In the genomic region with DNA sequence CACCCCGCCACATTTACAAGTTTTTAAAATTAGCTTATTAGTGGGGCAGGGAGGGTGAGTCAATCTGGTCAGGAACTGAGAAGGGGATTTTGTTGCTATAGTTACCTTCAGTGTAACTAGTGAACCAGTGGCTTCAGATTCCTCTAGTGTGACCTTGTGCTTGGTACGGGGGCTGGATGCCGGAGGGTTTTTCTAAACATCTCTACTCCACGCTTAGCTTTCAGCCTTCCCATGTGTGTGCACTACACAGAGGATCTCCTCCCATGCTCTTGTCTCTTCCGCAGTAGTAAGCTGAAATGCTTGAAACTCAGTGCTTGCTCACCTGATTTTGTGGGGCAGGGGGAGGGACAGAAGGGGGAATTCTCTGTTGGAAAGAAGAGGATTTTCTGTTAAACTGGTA, we compare ENCODE assay signal across 1 cellular context.
TF ChIP-seq lines count a peak whose summit lies in the region.

No MANE protein-coding gene starts in this region.

TF ChIP-seq in GM12878, 131 proteins besides CTCF, POLR2A, EP300 and RAD21 (continued from another document and continues in another):
- TF ChIP-seq BACH1 (IDR thresholded peaks at IDR 0.05; ENCODE audit: borderline replicate concordance) (peak; percentile 45; the same call in 1 of the 2 replicates), HDGF (IDR thresholded peaks at IDR 0.05) (0 out of 2 replicates have a peak, but pooled peaks have one; percentile 6), YY1 (IDR thresholded peaks at IDR 0.05; ENCODE audit: low read depth, low read length) (no peak), RFX5 (IDR thresholded peaks at IDR 0.05; ENCODE audit: low read depth, low read length) (no peak), RCOR1 (conservative IDR thresholded peaks at IDR 0.05; ENCODE audit: low read depth, low read length) (no peak), ZZZ3 (IDR thresholded peaks at IDR 0.05; ENCODE audit: control insufficient read depth, insufficient read length, low read depth) (no peak), NBN (IDR thresholded peaks at IDR 0.05) (0 out of 2 replicates have a peak, but pooled peaks have one; percentile 56), IKZF1 (conservative IDR thresholded peaks at IDR 0.05) (peak; percentile 66), RAD51 (IDR thresholded peaks at IDR 0.05) (no peak), ESRRA (IDR thresholded peaks at IDR 0.05; ENCODE audit: low read length) (no peak), STAT1 (conservative IDR thresholded peaks at IDR 0.05) (no peak), EZH2 (IDR thresholded peaks at IDR 0.05; ENCODE audit: borderline replicate concordance, control insufficient read depth, low read depth, low read length) (no peak), ZNF217 (IDR thresholded peaks at IDR 0.05) (no peak), KDM1A (IDR thresholded peaks at IDR 0.05; ENCODE audit: borderline replicate concordance) (no peak), RELA (IDR thresholded peaks at IDR 0.05; ENCODE audit: borderline replicate concordance, partially characterized antibody) (peak; percentile 65), PAX8 (IDR thresholded peaks at IDR 0.05) (no peak), SUZ12 (IDR thresholded peaks at IDR 0.05; ENCODE audit: unreplicated experiment) (no peak), NFIC (IDR thresholded peaks at IDR 0.05; ENCODE audit: low read depth, low read length) (peak; percentile 25; the same call in 1 of the 2 replicates), BHLHE40 (IDR thresholded peaks at IDR 0.05; ENCODE audit: borderline replicate concordance in 1 of 2, low read depth in 2 of 2, low read length in 1 of 2) (no peak), BCL11A (IDR thresholded peaks at IDR 0.05; ENCODE audit: low read depth, low read length) (peak; percentile 62), CREB1 (IDR thresholded peaks at IDR 0.05; ENCODE audit: low read depth) (no peak), ZNF384 (IDR thresholded peaks at IDR 0.05; ENCODE audit: borderline replicate concordance, low read depth, low read length) (no peak), ZBED1 (IDR thresholded peaks at IDR 0.05; ENCODE audit: borderline replicate concordance) (peak; percentile 30; the same call in 1 of the 2 replicates), MXI1 (IDR thresholded peaks at IDR 0.05; ENCODE audit: low read depth, low read length) (peak; percentile 49; the same call in 1 of the 2 replicates), SIN3A (IDR thresholded peaks at IDR 0.05; ENCODE audit: low read depth, low read length) (no peak), CREM (IDR thresholded peaks at IDR 0.05; ENCODE audit: low read depth) (no peak), HDAC6 (IDR thresholded peaks at IDR 0.05; ENCODE audit: unreplicated experiment) (no peak), SREBF1 (IDR thresholded peaks at IDR 0.05; ENCODE audit: low read length) (no peak), TARDBP (IDR thresholded peaks at IDR 0.05; ENCODE audit: borderline replicate concordance) (no peak), ZNF207 (IDR thresholded peaks at IDR 0.05; ENCODE audit: borderline replicate concordance) (no peak), IRF4 (IDR thresholded peaks at IDR 0.05; ENCODE audit: low read depth, low read length) (no peak), RBBP5 (conservative IDR thresholded peaks at IDR 0.05) (no peak), ETV6 (conservative IDR thresholded peaks at IDR 0.05 in 1 of 2, IDR thresholded peaks at IDR 0.05 in 1 of 2; ENCODE audit: borderline replicate concordance in 1 of 2, low read depth in 1 of 2) (no peak)
- TF ChIP-seq, protein P1, sequence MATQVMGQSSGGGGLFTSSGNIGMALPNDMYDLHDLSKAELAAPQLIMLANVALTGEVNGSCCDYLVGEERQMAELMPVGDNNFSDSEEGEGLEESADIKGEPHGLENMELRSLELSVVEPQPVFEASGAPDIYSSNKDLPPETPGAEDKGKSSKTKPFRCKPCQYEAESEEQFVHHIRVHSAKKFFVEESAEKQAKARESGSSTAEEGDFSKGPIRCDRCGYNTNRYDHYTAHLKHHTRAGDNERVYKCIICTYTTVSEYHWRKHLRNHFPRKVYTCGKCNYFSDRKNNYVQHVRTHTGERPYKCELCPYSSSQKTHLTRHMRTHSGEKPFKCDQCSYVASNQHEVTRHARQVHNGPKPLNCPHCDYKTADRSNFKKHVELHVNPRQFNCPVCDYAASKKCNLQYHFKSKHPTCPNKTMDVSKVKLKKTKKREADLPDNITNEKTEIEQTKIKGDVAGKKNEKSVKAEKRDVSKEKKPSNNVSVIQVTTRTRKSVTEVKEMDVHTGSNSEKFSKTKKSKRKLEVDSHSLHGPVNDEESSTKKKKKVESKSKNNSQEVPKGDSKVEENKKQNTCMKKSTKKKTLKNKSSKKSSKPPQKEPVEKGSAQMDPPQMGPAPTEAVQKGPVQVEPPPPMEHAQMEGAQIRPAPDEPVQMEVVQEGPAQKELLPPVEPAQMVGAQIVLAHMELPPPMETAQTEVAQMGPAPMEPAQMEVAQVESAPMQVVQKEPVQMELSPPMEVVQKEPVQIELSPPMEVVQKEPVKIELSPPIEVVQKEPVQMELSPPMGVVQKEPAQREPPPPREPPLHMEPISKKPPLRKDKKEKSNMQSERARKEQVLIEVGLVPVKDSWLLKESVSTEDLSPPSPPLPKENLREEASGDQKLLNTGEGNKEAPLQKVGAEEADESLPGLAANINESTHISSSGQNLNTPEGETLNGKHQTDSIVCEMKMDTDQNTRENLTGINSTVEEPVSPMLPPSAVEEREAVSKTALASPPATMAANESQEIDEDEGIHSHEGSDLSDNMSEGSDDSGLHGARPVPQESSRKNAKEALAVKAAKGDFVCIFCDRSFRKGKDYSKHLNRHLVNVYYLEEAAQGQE (IDR thresholded peaks at IDR 0.05; ENCODE audit: low read depth, low read length): no peak
- TF ChIP-seq, protein P2, sequence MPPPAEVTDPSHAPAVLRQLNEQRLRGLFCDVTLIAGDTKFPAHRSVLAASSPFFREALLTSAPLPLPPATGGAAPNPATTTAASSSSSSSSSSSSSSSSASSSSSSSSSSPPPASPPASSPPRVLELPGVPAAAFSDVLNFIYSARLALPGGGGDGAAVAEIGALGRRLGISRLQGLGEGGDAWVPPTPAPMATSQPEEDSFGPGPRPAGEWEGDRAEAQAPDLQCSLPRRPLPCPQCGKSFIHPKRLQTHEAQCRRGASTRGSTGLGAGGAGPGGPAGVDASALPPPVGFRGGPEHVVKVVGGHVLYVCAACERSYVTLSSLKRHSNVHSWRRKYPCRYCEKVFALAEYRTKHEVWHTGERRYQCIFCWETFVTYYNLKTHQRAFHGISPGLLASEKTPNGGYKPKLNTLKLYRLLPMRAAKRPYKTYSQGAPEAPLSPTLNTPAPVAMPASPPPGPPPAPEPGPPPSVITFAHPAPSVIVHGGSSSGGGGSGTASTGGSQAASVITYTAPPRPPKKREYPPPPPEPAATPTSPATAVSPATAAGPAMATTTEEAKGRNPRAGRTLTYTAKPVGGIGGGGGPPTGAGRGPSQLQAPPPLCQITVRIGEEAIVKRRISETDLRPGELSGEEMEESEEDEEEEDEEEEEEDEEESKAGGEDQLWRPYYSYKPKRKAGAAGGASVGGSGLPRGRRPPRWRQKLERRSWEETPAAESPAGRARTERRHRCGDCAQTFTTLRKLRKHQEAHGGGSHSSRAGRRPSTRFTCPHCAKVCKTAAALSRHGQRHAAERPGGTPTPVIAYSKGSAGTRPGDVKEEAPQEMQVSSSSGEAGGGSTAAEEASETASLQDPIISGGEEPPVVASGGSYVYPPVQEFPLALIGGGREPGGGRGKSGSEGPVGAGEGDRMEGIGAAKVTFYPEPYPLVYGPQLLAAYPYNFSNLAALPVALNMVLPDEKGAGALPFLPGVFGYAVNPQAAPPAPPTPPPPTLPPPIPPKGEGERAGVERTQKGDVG (CRISPR knock-in tag; IDR thresholded peaks at IDR 0.05): no peak
- TF ChIP-seq, protein P3, sequence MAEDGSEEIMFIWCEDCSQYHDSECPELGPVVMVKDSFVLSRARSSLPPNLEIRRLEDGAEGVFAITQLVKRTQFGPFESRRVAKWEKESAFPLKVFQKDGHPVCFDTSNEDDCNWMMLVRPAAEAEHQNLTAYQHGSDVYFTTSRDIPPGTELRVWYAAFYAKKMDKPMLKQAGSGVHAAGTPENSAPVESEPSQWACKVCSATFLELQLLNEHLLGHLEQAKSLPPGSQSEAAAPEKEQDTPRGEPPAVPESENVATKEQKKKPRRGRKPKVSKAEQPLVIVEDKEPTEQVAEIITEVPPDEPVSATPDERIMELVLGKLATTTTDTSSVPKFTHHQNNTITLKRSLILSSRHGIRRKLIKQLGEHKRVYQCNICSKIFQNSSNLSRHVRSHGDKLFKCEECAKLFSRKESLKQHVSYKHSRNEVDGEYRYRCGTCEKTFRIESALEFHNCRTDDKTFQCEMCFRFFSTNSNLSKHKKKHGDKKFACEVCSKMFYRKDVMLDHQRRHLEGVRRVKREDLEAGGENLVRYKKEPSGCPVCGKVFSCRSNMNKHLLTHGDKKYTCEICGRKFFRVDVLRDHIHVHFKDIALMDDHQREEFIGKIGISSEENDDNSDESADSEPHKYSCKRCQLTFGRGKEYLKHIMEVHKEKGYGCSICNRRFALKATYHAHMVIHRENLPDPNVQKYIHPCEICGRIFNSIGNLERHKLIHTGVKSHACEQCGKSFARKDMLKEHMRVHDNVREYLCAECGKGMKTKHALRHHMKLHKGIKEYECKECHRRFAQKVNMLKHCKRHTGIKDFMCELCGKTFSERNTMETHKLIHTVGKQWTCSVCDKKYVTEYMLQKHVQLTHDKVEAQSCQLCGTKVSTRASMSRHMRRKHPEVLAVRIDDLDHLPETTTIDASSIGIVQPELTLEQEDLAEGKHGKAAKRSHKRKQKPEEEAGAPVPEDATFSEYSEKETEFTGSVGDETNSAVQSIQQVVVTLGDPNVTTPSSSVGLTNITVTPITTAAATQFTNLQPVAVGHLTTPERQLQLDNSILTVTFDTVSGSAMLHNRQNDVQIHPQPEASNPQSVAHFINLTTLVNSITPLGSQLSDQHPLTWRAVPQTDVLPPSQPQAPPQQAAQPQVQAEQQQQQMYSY (CRISPR knock-in tag; IDR thresholded peaks at IDR 0.05): no peak
- TF ChIP-seq, protein P4, sequence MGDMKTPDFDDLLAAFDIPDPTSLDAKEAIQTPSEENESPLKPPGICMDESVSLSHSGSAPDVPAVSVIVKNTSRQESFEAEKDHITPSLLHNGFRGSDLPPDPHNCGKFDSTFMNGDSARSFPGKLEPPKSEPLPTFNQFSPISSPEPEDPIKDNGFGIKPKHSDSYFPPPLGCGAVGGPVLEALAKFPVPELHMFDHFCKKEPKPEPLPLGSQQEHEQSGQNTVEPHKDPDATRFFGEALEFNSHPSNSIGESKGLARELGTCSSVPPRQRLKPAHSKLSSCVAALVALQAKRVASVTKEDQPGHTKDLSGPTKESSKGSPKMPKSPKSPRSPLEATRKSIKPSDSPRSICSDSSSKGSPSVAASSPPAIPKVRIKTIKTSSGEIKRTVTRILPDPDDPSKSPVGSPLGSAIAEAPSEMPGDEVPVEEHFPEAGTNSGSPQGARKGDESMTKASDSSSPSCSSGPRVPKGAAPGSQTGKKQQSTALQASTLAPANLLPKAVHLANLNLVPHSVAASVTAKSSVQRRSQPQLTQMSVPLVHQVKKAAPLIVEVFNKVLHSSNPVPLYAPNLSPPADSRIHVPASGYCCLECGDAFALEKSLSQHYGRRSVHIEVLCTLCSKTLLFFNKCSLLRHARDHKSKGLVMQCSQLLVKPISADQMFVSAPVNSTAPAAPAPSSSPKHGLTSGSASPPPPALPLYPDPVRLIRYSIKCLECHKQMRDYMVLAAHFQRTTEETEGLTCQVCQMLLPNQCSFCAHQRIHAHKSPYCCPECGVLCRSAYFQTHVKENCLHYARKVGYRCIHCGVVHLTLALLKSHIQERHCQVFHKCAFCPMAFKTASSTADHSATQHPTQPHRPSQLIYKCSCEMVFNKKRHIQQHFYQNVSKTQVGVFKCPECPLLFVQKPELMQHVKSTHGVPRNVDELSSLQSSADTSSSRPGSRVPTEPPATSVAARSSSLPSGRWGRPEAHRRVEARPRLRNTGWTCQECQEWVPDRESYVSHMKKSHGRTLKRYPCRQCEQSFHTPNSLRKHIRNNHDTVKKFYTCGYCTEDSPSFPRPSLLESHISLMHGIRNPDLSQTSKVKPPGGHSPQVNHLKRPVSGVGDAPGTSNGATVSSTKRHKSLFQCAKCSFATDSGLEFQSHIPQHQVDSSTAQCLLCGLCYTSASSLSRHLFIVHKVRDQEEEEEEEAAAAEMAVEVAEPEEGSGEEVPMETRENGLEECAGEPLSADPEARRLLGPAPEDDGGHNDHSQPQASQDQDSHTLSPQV (IDR thresholded peaks at IDR 0.05): no peak
- TF ChIP-seq, protein P5, sequence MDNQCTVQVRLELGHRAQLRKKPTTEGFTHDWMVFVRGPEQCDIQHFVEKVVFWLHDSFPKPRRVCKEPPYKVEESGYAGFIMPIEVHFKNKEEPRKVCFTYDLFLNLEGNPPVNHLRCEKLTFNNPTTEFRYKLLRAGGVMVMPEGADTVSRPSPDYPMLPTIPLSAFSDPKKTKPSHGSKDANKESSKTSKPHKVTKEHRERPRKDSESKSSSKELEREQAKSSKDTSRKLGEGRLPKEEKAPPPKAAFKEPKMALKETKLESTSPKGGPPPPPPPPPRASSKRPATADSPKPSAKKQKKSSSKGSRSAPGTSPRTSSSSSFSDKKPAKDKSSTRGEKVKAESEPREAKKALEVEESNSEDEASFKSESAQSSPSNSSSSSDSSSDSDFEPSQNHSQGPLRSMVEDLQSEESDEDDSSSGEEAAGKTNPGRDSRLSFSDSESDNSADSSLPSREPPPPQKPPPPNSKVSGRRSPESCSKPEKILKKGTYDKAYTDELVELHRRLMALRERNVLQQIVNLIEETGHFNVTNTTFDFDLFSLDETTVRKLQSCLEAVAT (IDR thresholded peaks at IDR 0.05): no peak
- TF ChIP-seq, protein P6, sequence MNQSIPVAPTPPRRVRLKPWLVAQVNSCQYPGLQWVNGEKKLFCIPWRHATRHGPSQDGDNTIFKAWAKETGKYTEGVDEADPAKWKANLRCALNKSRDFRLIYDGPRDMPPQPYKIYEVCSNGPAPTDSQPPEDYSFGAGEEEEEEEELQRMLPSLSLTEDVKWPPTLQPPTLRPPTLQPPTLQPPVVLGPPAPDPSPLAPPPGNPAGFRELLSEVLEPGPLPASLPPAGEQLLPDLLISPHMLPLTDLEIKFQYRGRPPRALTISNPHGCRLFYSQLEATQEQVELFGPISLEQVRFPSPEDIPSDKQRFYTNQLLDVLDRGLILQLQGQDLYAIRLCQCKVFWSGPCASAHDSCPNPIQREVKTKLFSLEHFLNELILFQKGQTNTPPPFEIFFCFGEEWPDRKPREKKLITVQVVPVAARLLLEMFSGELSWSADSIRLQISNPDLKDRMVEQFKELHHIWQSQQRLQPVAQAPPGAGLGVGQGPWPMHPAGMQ (IDR thresholded peaks at IDR 0.05; ENCODE audit: borderline replicate concordance): no peak
- TF ChIP-seq, protein P7, sequence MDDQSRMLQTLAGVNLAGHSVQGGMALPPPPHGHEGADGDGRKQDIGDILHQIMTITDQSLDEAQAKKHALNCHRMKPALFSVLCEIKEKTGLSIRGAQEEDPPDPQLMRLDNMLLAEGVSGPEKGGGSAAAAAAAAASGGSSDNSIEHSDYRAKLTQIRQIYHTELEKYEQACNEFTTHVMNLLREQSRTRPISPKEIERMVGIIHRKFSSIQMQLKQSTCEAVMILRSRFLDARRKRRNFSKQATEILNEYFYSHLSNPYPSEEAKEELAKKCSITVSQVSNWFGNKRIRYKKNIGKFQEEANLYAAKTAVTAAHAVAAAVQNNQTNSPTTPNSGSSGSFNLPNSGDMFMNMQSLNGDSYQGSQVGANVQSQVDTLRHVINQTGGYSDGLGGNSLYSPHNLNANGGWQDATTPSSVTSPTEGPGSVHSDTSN (IDR thresholded peaks at IDR 0.05; ENCODE audit: insufficient replicate concordance, low read depth, low read length): no peak
- TF ChIP-seq, protein P8, sequence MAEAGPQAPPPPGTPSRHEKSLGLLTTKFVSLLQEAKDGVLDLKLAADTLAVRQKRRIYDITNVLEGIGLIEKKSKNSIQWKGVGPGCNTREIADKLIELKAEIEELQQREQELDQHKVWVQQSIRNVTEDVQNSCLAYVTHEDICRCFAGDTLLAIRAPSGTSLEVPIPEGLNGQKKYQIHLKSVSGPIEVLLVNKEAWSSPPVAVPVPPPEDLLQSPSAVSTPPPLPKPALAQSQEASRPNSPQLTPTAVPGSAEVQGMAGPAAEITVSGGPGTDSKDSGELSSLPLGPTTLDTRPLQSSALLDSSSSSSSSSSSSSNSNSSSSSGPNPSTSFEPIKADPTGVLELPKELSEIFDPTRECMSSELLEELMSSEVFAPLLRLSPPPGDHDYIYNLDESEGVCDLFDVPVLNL (IDR thresholded peaks at IDR 0.05; ENCODE audit: low read depth, low read length): no peak
